Comparison of ENCODE assay signal across 8 cellular contexts in genomic region chr2:68643011-68643873, GRCh38. TPM values are rescaled to one million over a fixed set of nuclear protein-coding genes. Genes with fewer than 3 reads are reported as not detected.
DNase-seq lines count a peak whose midpoint lies in the region; ATAC-seq and TF ChIP-seq lines count a peak whose summit lies in the region.

TSS of gene PROKR1 (plus strand) at chr2:68643579. CDS start at chr2:68645822, 2,243 bp downstream.

- H3K4me1 ChIP-seq in lung (ENCODE audit: control insufficient read depth in 2 of 2, insufficient read depth in 2 of 2, low read length in 2 of 2) (peaks cover 0 to 8% of the 10 kb centered on the region in 2 donors), tibial artery (peaks cover 0 to 16% (median 13%) of the 10 kb centered on the region in 4 donors)

- peak within 1 kb of the TSS; percentile 46 for H3K27ac Mint-ChIP-seq in dendritic cell treated with granulocyte-macrophage colony-stimulating factor and Interleukin-4, amounts not matched to agents 40 ng/mL and 50 ng/mL, for 4 days

- WGBS in lung, 2 donors = 2 to 3% methylated on average over 73 to 86 of the region's 86 CpGs

- no peaks in the 10 kb centered on the region for H3K36me3 Mint-ChIP-seq in dendritic cell treated with granulocyte-macrophage colony-stimulating factor and Interleukin-4, amounts not matched to agents 40 ng/mL and 50 ng/mL, for 4 days (ENCODE audit: low read depth)

- DNase-seq in SIG-M5 treated with dmso at 0.1 percent for 504 hours (lab: John Stamatoyannopoulos, UW; ENCODE audit: unreplicated experiment) (peak; percentile 24), SIG-M5 (lab: John Stamatoyannopoulos, UW) (no peak), NCI-H69 (lab: John Stamatoyannopoulos, UW) (peak; percentile 66), lung (ENCODE audit: low spot score) (peak; percentile 31), tibial artery (peak in 1 of 2 donors; percentile 20)

- peak; percentile 70 for ATAC-seq in lung (ENCODE audit: insufficient read depth, low FRiP score)
- no peak for ATAC-seq in HG03460 (IDR thresholded peaks at IDR 0.05; ENCODE audit: unreplicated experiment)
- ATAC-seq in HG03378 (IDR thresholded peaks at IDR 0.05; ENCODE audit: unreplicated experiment) = no peak

- no peak for TF ChIP-seq CTCF in lung (IDR thresholded peaks at IDR 0.05; ENCODE audit: control extremely low read depth, extremely low read depth)
- TF ChIP-seq CTCF in tibial artery (IDR thresholded peaks at IDR 0.05) = no peak

- peak within 1 kb of the TSS; percentile 75 for H3K4me3 Mint-ChIP-seq in dendritic cell treated with granulocyte-macrophage colony-stimulating factor and Interleukin-4, amounts not matched to agents 40 ng/mL and 50 ng/mL, for 4 days

- peaks cover 21% of the 10 kb centered on the region for H3K4me1 Mint-ChIP-seq in dendritic cell treated with granulocyte-macrophage colony-stimulating factor and Interleukin-4, amounts not matched to agents 40 ng/mL and 50 ng/mL, for 4 days (ENCODE audit: low read depth)

- H3K36me3 ChIP-seq in lung (ENCODE audit: control insufficient read depth in 2 of 2, insufficient read depth in 2 of 2, low read length in 2 of 2) (no peaks in the 10 kb centered on the region), tibial artery (no peaks in the 10 kb centered on the region)

- H3K4me3 ChIP-seq in lung (peak within 1 kb of the TSS; percentile 14), tibial artery (peak within 1 kb of the TSS; percentile 37 to 57)

- H3K9me3 Mint-ChIP-seq in dendritic cell treated with granulocyte-macrophage colony-stimulating factor and Interleukin-4, amounts not matched to agents 40 ng/mL and 50 ng/mL, for 4 days = peaks cover 10% of the 10 kb centered on the region

- H3K9me3 ChIP-seq in lung (ENCODE audit: control insufficient read depth in 2 of 2, insufficient read depth in 1 of 2, low read length in 1 of 2) = peaks cover 0 to 4% of the 10 kb centered on the region in 2 donors
- peaks cover 0 to 4% (median 0%) of the 10 kb centered on the region in 3 donors for H3K9me3 ChIP-seq in tibial artery

- intact Hi-C loops in dendritic cell treated with granulocyte-macrophage colony-stimulating factor and Interleukin-4, amounts not matched to agents 40 ng/mL and 50 ng/mL, for 4 days (cut with micrococcal nuclease) = no loop called here
- intact Hi-C loops in tibial artery (cut with DNase I; ENCODE audit: low total_unique reads) = no loop called here

- H3K27me3 ChIP-seq in lung (ENCODE audit: control insufficient read depth, insufficient read depth) = no peaks in the 10 kb centered on the region
- H3K27me3 ChIP-seq in tibial artery = peaks cover 0 to 58% of the 10 kb centered on the region in 2 donors

- H3K27me3 Mint-ChIP-seq in dendritic cell treated with granulocyte-macrophage colony-stimulating factor and Interleukin-4, amounts not matched to agents 40 ng/mL and 50 ng/mL, for 4 days = peaks cover 64% of the 10 kb centered on the region

- no peak within 1 kb of the TSS for H3K27ac ChIP-seq in lung (ENCODE audit: low read depth in 1 of 2, low read length in 1 of 2)
- no peak within 1 kb of the TSS for H3K27ac ChIP-seq in tibial artery

RNA-seq across cellular contexts. Expression of gene PROKR1, which starts in this region (rescaled TPM):
- total RNA-seq in lung = not detected
- polyA plus RNA-seq in lung = under 1 TPM in 1 of 2 donors, not detected in 1; 0.01 TPM

Comparison
In these comparisons a context has a peak if more than half of its experiments do, and no peak if none do; other contexts are left out.
1. Peak in DNase-seq, ATAC-seq and H3K4me3 ChIP-seq in lung; RNA of the gene not detected or under 1 TPM.